In the genomic region with DNA sequence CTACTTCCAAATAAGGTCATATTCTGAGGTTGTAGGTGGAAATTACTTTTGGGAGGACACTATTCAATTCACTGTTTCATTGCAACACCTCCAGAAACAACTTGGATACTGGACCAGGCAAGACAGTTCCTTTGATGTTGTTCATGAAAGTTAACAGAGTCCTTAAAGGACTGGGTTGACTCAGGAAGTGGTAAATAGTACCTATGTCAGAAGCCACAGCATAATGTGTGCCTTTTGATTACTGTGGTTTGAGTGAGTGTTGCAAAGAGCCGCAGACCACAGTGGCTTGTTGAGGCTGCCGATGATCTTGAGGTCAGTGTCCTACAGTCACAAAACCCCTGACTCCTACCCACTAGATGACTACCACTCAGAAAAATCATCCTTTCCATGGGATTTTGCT, we compare ENCODE assay signal across 2 cellular contexts.
TF ChIP-seq lines count a peak whose summit lies in the region.

No MANE protein-coding gene starts in this region.

TF ChIP-seq in K562, 482 proteins besides CTCF, POLR2A, EP300 and RAD21 (continued from another document):
- TF ChIP-seq CBFA2T3 (IDR thresholded peaks at IDR 0.05) (peak; percentile 23; the same call in 1 of the 2 replicates), TAF7 (tag; IDR thresholded peaks at IDR 0.05) (no peak), ZC3H11A (IDR thresholded peaks at IDR 0.05; ENCODE audit: low read depth, low read length) (no peak), FUS (optimal IDR thresholded peaks at IDR 0.05; ENCODE audit: low read depth, low read length) (no peak), TEAD4 (IDR thresholded peaks at IDR 0.05; ENCODE audit: low read length) (peak; percentile 71; the same call in 1 of the 2 replicates), TEAD4 (CRISPR knock-in tag; IDR thresholded peaks at IDR 0.05; ENCODE audit: borderline replicate concordance) (no peak), CEBPG (CRISPR knock-in tag; IDR thresholded peaks at IDR 0.05) (no peak), CEBPG (tag; conservative IDR thresholded peaks at IDR 0.05 in 1 of 2, IDR thresholded peaks at IDR 0.05 in 1 of 2) (peak in 1 of 2 experiments; percentile 60; a peak in 1 of 4 replicates), MEIS2 (IDR thresholded peaks at IDR 0.05; ENCODE audit: partially characterized antibody) (peak; percentile 4), GABPA (tag; conservative IDR thresholded peaks at IDR 0.05; ENCODE audit: low read depth) (0 out of 2 replicates have a peak, but pooled peaks have one; percentile 23), ESRRA (IDR thresholded peaks at IDR 0.05; ENCODE audit: borderline replicate concordance, low read depth) (peak; percentile 33; the same call in 1 of the 2 replicates), ID3 (CRISPR knock-in tag; IDR thresholded peaks at IDR 0.05) (no peak), ID3 (tag; IDR thresholded peaks at IDR 0.05) (peak; percentile 65; the same call in 1 of the 2 replicates), HES1 (IDR thresholded peaks at IDR 0.05; ENCODE audit: low read depth) (0 out of 2 replicates have a peak, but pooled peaks have one; percentile 32), MYC (IDR thresholded peaks at IDR 0.05; ENCODE audit: low read depth, low read length) (no peak), MYC (CRISPR knock-in tag; IDR thresholded peaks at IDR 0.05; ENCODE audit: borderline replicate concordance, low read depth) (no peak)
- TF ChIP-seq, protein P1, sequence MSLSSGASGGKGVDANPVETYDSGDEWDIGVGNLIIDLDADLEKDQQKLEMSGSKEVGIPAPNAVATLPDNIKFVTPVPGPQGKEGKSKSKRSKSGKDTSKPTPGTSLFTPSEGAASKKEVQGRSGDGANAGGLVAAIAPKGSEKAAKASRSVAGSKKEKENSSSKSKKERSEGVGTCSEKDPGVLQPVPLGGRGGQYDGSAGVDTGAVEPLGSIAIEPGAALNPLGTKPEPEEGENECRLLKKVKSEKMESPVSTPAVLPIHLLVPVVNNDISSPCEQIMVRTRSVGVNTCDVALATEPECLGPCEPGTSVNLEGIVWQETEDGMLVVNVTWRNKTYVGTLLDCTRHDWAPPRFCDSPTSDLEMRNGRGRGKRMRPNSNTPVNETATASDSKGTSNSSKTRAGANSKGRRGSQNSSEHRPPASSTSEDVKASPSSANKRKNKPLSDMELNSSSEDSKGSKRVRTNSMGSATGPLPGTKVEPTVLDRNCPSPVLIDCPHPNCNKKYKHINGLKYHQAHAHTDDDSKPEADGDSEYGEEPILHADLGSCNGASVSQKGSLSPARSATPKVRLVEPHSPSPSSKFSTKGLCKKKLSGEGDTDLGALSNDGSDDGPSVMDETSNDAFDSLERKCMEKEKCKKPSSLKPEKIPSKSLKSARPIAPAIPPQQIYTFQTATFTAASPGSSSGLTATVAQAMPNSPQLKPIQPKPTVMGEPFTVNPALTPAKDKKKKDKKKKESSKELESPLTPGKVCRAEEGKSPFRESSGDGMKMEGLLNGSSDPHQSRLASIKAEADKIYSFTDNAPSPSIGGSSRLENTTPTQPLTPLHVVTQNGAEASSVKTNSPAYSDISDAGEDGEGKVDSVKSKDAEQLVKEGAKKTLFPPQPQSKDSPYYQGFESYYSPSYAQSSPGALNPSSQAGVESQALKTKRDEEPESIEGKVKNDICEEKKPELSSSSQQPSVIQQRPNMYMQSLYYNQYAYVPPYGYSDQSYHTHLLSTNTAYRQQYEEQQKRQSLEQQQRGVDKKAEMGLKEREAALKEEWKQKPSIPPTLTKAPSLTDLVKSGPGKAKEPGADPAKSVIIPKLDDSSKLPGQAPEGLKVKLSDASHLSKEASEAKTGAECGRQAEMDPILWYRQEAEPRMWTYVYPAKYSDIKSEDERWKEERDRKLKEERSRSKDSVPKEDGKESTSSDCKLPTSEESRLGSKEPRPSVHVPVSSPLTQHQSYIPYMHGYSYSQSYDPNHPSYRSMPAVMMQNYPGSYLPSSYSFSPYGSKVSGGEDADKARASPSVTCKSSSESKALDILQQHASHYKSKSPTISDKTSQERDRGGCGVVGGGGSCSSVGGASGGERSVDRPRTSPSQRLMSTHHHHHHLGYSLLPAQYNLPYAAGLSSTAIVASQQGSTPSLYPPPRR (CRISPR knock-in tag; IDR thresholded peaks at IDR 0.05; ENCODE audit: borderline replicate concordance): peak; percentile 94
TF ChIP-seq in K562: peak in this region for 12.

TF ChIP-seq in SK-N-SH treated with all-trans-retinoic acid at 6 μM for 48 hours, 23 proteins besides CTCF, POLR2A, EP300 and RAD21 (continued from another document):
- no peak for TF ChIP-seq PATZ1 (CRISPR knock-in tag; IDR thresholded peaks at IDR 0.05; ENCODE audit: borderline replicate concordance)
- TF ChIP-seq ZC3H10 (CRISPR knock-in tag; IDR thresholded peaks at IDR 0.05): no peak
- no peak for TF ChIP-seq TSHZ2 (CRISPR knock-in tag; IDR thresholded peaks at IDR 0.05)
- no peak for TF ChIP-seq ZFP30 (CRISPR knock-in tag; IDR thresholded peaks at IDR 0.05)
